ENCODE assay signal across 23 cellular contexts in genomic region chr5:4028384-4028783, GRCh38.
"Had no signal": no experiment of that assay in that cellular context is flagged by ENCODE, and none has a peak within 500 bp of the region (broad histone marks: within the 10 kb centered on the region; RNA-seq: fewer than 3 reads in every experiment).

No MANE protein-coding gene starts in this region.

- H3K9me3 ChIP-seq: esophagus squamous epithelium, neutrophil, right lobe of liver, suprapubic skin had no signal

- H3K36me3 ChIP-seq: esophagus squamous epithelium, neutrophil, right lobe of liver, suprapubic skin, transverse colon had no signal

- H3K9ac ChIP-seq: parathyroid adenoma had no signal

- H3K4me3 Mint-ChIP-seq: natural killer cell treated with Interleukin-12 subunit alpha and Interleukin-12 subunit beta and Interleukin-15 and Interleukin-18, amount 100 ng/mL, for 72 hours; neural crest cell; stimulated activated naive CD8-positive, alpha-beta T cell treated with anti-CD3 and anti-CD28 coated beads, Interleukin-15, amount 100 ng/mL, for 72 hours had no signal

- ATAC-seq: mucosa of descending colon; natural killer cell treated with Interleukin-12 subunit alpha and Interleukin-12 subunit beta and Interleukin-15 and Interleukin-18, amount 100 ng/mL, for 72 hours; right lobe of liver; stimulated activated naive CD8-positive, alpha-beta T cell treated with anti-CD3 and anti-CD28 coated beads, Interleukin-15, amount 100 ng/mL, for 72 hours had no signal

- H3K4me1 ChIP-seq: parathyroid adenoma, right lobe of liver, transverse colon had no signal

- H3K4me1 Mint-ChIP-seq: stimulated activated naive CD8-positive, alpha-beta T cell treated with anti-CD3 and anti-CD28 coated beads, Interleukin-15, amount 100 ng/mL, for 72 hours had no signal

- H3K27ac Mint-ChIP-seq: naive B cell; natural killer cell treated with Interleukin-12 subunit alpha and Interleukin-12 subunit beta and Interleukin-15 and Interleukin-18, amount 100 ng/mL, for 72 hours; progenitor cell of endocrine pancreas; stimulated activated naive CD8-positive, alpha-beta T cell treated with anti-CD3 and anti-CD28 coated beads, Interleukin-15, amount 100 ng/mL, for 72 hours had no signal

- H3K27me3 Mint-ChIP-seq: progenitor cell of endocrine pancreas; stimulated activated naive CD8-positive, alpha-beta T cell treated with anti-CD3 and anti-CD28 coated beads, Interleukin-15, amount 100 ng/mL, for 72 hours had no signal

- H3K27ac ChIP-seq: coronary artery, esophagus squamous epithelium, neutrophil, parathyroid adenoma, right lobe of liver, suprapubic skin, transverse colon had no signal

- H3K4me3 ChIP-seq: coronary artery, esophagus squamous epithelium, mucosa of descending colon, right lobe of liver, suprapubic skin, transverse colon had no signal

- H3K79me2 ChIP-seq: parathyroid adenoma had no signal

- H2AFZ ChIP-seq: parathyroid adenoma had no signal

- H3K27me3 ChIP-seq: esophagus squamous epithelium, neutrophil, right lobe of liver, suprapubic skin, transverse colon had no signal

- DNase-seq: dermis blood vessel endothelial cell; effector memory CD4-positive, alpha-beta T cell; erythroblast; esophagus squamous epithelium; kidney; mucosa of descending colon; naive B cell; right lobe of liver; small intestine; stimulated activated CD4-positive, alpha-beta T cell treated with anti-CD3 and anti-CD28 coated beads, Interleukin-12 subunit alpha, Interleukin-12 subunit beta, amount 100 ng/mL, for 4 hours; stimulated activated CD4-positive, alpha-beta T cell treated with anti-CD3 and anti-CD28 coated beads, Interleukin-1b, Interleukin-23, amount 100 ng/mL, for 48 hours; stimulated activated CD4-positive, alpha-beta T cell treated with anti-CD3 and anti-CD28 coated beads, Interleukin-4, amount 100 ng/mL, for 1 hour; stimulated activated CD8-positive, alpha-beta memory T cell treated with anti-CD3 and anti-CD28 coated beads, Interleukin-4, amount 100 ng/mL, for 48 hours; stimulated activated naive CD4-positive, alpha-beta T cell; stimulated activated naive CD8-positive, alpha-beta T cell treated with anti-CD3 and anti-CD28 coated beads, Interleukin-15, amount 100 ng/mL, for 72 hours; transverse colon had no signal
